Comparison of ENCODE assay signal across 20 cellular contexts in the genomic region with DNA sequence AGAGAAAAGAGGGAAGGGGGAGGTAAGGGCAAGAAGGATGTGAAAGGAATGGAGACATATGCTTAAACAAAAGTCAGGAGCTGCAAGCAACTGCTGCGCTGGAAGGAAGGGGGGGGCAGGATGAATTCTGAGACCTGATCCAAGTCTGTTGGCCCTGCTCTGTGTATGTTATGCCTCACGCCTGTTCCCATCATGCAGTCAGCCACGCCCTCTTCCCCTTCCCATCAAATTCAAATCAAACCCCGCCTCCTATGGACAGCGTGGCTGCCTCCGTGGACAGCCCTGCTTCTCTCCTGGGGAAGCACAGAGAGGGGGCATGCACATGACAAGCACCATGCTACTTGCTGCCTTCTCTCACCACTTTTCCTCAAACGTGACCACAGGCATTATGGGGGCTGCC. TPM values are rescaled to one million over a fixed set of nuclear protein-coding genes. Genes with fewer than 3 reads are reported as not detected.
DNase-seq lines count a peak whose midpoint lies in the region; ATAC-seq and TF ChIP-seq lines count a peak whose summit lies in the region.
"Had no signal": no experiment of that assay in that cellular context is flagged by ENCODE, and none has a peak within 500 bp of the region (broad histone marks: within the 10 kb centered on the region; RNA-seq: fewer than 3 reads in every experiment).

No MANE protein-coding gene starts in this region.

- POLR2A ChIA-PET in RWPE1 (lab: Yijun Ruan, JAX; ENCODE audit: low non-redundant PET): interaction anchor here (0.6 kb wide), 1 partner anchor 82 kb away, joined by 3 read pairs; no protein-coding TSS in a partner anchor

- no peaks in the 10 kb centered on the region for H3K27me3 Mint-ChIP-seq in activated T-cell treated with anti-CD3 and anti-CD28 coated beads, Interleukin-2, amount 50 U/mL, for 24 hours
- H3K27me3 Mint-ChIP-seq in T-helper 17 cell: no peaks in the 10 kb centered on the region
- H3K27me3 Mint-ChIP-seq in naive B cell: no peaks in the 10 kb centered on the region
- no peaks in the 10 kb centered on the region for H3K27me3 Mint-ChIP-seq in stimulated activated naive B cell treated with anti-CD40 and anti-IgM and Interleukin-4, amounts not matched to agents 10 μg/mL and 1 μg/mL and 100 μg/mL, for 72 hours

- no peaks in the 10 kb centered on the region for H3K9me3 ChIP-seq in T-helper 17 cell (ENCODE audit: control insufficient read depth, low read length, poor library complexity, severe bottlenecking)
- H3K9me3 ChIP-seq: BLaER1 treated with 17β-estradiol and CSF1 and Interleukin-3, amounts not matched to agents 10 nM and 100 nM; SJCRH30 had no signal

- H3K27ac Mint-ChIP-seq in activated T-cell treated with anti-CD3 and anti-CD28 coated beads, Interleukin-2, amount 50 U/mL, for 24 hours: peak overlapping the region; percentile 61
- H3K27ac Mint-ChIP-seq in T-helper 17 cell (peak overlapping the region; percentile 90), naive B cell (peak overlapping the region in 5 of 6 donors; percentile 28 to 77 (median 65))
- peak overlapping the region; percentile 66 for H3K27ac Mint-ChIP-seq in stimulated activated naive B cell treated with anti-CD40 and anti-IgM and Interleukin-4, amounts not matched to agents 10 μg/mL and 1 μg/mL and 100 μg/mL, for 72 hours
- H3K27ac Mint-ChIP-seq: HFFc6 had no signal

- TF ChIP-seq CTCF in RWPE1 (conservative IDR thresholded peaks at IDR 0.05; ENCODE audit: low read depth): no peak

- no peak overlapping the region for H3K4me3 Mint-ChIP-seq in activated T-cell treated with anti-CD3 and anti-CD28 coated beads, Interleukin-2, amount 50 U/mL, for 24 hours
- no peak overlapping the region for H3K4me3 Mint-ChIP-seq in T-helper 17 cell
- H3K4me3 Mint-ChIP-seq in naive B cell: no peak overlapping the region
- no peak overlapping the region for H3K4me3 Mint-ChIP-seq in stimulated activated naive B cell treated with anti-CD40 and anti-IgM and Interleukin-4, amounts not matched to agents 10 μg/mL and 1 μg/mL and 100 μg/mL, for 72 hours
- H3K4me3 Mint-ChIP-seq: HFFc6 had no signal

- CTCF ChIA-PET in RWPE1 (lab: Yijun Ruan, JAX): interaction anchor here (0.7 kb wide), 1 partner anchor 299 kb away, joined by 4 read pairs; no protein-coding TSS in a partner anchor

- H3K27ac ChIP-seq in RWPE1: no peak overlapping the region
- H3K27ac ChIP-seq: BLaER1 treated with 17β-estradiol and CSF1 and Interleukin-3, amounts not matched to agents 10 nM and 100 nM; PC-9; SJCRH30 had no signal

- no peak for DNase-seq in activated T-cell treated with anti-CD3 and anti-CD28 coated beads, Interleukin-2, amount 50 U/mL, for 24 hours
- no peak for DNase-seq in activated T-cell treated with anti-CD3 and anti-CD28 coated beads, Interleukin-2, amount 50 U/mL, for 1 hour
- DNase-seq in T-helper 17 cell (no peak), naive B cell (no peak), foreskin melanocyte (no peak), 8988T (no peak), RWPE1 (ENCODE audit: low spot score) (no peak)
- no peak for DNase-seq in stimulated activated naive B cell treated with anti-CD40 and anti-IgM and Interleukin-4, amounts not matched to agents 10 μg/mL and 1 μg/mL and 100 μg/mL, for 72 hours
- DNase-seq: COR-L47, H7, HFFc6, KG1, NCI-H1105 treated with DMSO at 0.1 percent for 48 hours, NCI-H1694 treated with DMSO at 0.1 percent for 48 hours, NCI-H2107, NCI-H510A, NCI-H774, PC-9, SJCRH30 had no signal

- peaks cover 73% of the 10 kb centered on the region for H3K36me3 Mint-ChIP-seq in activated T-cell treated with anti-CD3 and anti-CD28 coated beads, Interleukin-2, amount 50 U/mL, for 24 hours (ENCODE audit: low read depth)
- H3K36me3 Mint-ChIP-seq in T-helper 17 cell (ENCODE audit: low read depth) (peaks cover 3% of the 10 kb centered on the region), naive B cell (peaks cover 13 to 21% of the 10 kb centered on the region in 2 donors)
- H3K36me3 Mint-ChIP-seq in stimulated activated naive B cell treated with anti-CD40 and anti-IgM and Interleukin-4, amounts not matched to agents 10 μg/mL and 1 μg/mL and 100 μg/mL, for 72 hours: peaks cover 25 to 48% of the 10 kb centered on the region in 2 donors

- ATAC-seq in T-helper 17 cell (no peak), naive B cell (ENCODE audit: low read depth in 2 of 2) (no peak)
- no peak for ATAC-seq in stimulated activated naive B cell treated with anti-CD40 and anti-IgM and Interleukin-4, amounts not matched to agents 10 μg/mL and 1 μg/mL and 100 μg/mL, for 72 hours (replicated peaks)

- peaks cover 80% of the 10 kb centered on the region for H3K4me1 Mint-ChIP-seq in activated T-cell treated with anti-CD3 and anti-CD28 coated beads, Interleukin-2, amount 50 U/mL, for 24 hours (ENCODE audit: low read depth)
- H3K4me1 Mint-ChIP-seq in T-helper 17 cell: peaks cover 52% of the 10 kb centered on the region
- H3K4me1 Mint-ChIP-seq in naive B cell: peaks cover 29 to 50% (median 36%) of the 10 kb centered on the region in 3 donors
- H3K4me1 Mint-ChIP-seq in stimulated activated naive B cell treated with anti-CD40 and anti-IgM and Interleukin-4, amounts not matched to agents 10 μg/mL and 1 μg/mL and 100 μg/mL, for 72 hours: peaks cover 34 to 51% of the 10 kb centered on the region in 2 donors

- no peaks in the 10 kb centered on the region for H3K9me3 Mint-ChIP-seq in activated T-cell treated with anti-CD3 and anti-CD28 coated beads, Interleukin-2, amount 50 U/mL, for 24 hours
- H3K9me3 Mint-ChIP-seq in naive B cell: no peaks in the 10 kb centered on the region
- H3K9me3 Mint-ChIP-seq in stimulated activated naive B cell treated with anti-CD40 and anti-IgM and Interleukin-4, amounts not matched to agents 10 μg/mL and 1 μg/mL and 100 μg/mL, for 72 hours: no peaks in the 10 kb centered on the region
- H3K9me3 Mint-ChIP-seq: HFFc6 had no signal

RNA-seq across cellular contexts. Expression of a gene that starts 45.7 kb away (rescaled TPM):
- 1 to 10 TPM; 5.9 to 9.6 TPM for total RNA-seq in T-helper 17 cell
- polyA plus RNA-seq in naive B cell (ENCODE audit: low read depth in 6 of 6): under 1 TPM in 2 of 6 donors, not detected in 4; 0.14 to 0.61 TPM
